8 cellular contexts compared by ENCODE assay signal in the genomic region with DNA sequence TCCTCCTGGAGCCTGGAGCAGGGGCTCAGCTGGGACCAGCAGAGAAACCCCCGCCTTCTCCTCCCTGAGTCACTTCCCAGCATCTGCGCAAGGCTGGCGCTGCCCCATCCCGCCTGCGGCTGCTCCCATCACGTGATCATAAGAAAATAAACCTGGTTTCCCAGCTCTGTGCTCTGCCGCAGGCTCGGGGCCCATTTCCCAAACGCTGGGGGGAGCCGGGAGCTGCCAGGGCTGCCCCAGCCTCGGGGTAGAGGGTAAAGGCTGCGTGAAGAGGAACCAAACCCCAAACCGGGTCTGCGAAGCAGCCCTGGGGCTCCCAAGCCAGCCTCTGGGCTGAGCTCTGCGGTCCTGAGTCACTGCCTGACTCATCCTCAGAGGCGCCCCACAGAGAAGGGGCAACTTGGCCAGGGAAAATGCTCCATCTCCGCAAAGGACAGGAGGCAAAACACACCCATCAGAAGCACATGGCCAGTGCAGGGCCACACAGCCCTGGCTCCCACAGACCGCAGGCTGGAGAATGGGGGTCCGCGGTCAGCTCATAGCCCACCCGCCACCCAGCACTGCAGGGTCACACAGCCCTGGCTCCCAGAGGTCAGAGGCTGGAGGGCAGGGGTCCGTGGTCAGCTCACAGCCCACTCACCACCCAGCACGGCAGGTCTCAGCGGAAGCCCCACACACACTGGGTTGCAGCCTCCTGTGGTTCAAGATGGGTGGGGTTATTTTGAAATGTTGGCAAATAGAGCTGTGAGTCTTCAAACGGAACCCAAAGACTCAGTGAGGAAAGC.
DNase-seq lines count a peak whose midpoint lies in the region; ATAC-seq, FAIRE-seq and TF ChIP-seq lines count a peak whose summit lies in the region.

No MANE protein-coding gene starts in this region.

- peak; percentile 32 for ATAC-seq in HG02870 (IDR thresholded peaks at IDR 0.05; ENCODE audit: unreplicated experiment)
- peak; percentile 86 for ATAC-seq in activated CD8-positive, alpha-beta T cell treated with anti-CD3 and anti-CD28 coated beads, Interleukin-2, amount 10 ng/mL, durations not matched to agents 7 days and 5 days
- peak; percentile 90 for ATAC-seq in lung (ENCODE audit: insufficient read depth, low FRiP score)

- peak; percentile 3 for DNase-seq in NCI-H524 treated with DMSO at 0.1 percent for 48 hours (lab: John Stamatoyannopoulos, UW)
- DNase-seq in activated CD8-positive, alpha-beta T cell treated with anti-CD3 and anti-CD28 coated beads, Interleukin-2, amount 10 ng/mL, durations not matched to agents 7 days and 5 days, result peak; percentile 73
- peak; percentile 85 for DNase-seq in ecto neural progenitor cell (ENCODE audit: low spot score)
- DNase-seq in lung (ENCODE audit: low spot score), result peak; percentile 83
- DNase-seq in stimulated activated CD4-positive, alpha-beta T cell treated with anti-CD3 and anti-CD28 coated beads, TNF-alpha, amount 100 ng/mL, for 1 hour (ENCODE audit: low read depth in 3 of 3, low spot score in 1 of 3), result peak; percentile 37 to 62 (median 57)
- no peak for DNase-seq in GM19238 (ENCODE audit: insufficient read length, low spot score)

- POLR2A ChIA-PET in activated CD8-positive, alpha-beta T cell treated with anti-CD3 and anti-CD28 coated beads, Interleukin-2, amount 10 ng/mL, durations not matched to agents 7 days and 5 days (lab: Charles Lee), result interaction anchor here (0.5 to 1.6 kb wide), 5 partner anchors 44 to 334 kb away, joined by 3 to 9 read pairs (median 4); no protein-coding TSS in a partner anchor

- H3K27me3 Mint-ChIP-seq in activated CD8-positive, alpha-beta T cell treated with anti-CD3 and anti-CD28 coated beads, Interleukin-2, amount 10 ng/mL, durations not matched to agents 7 days and 5 days (ENCODE audit: low read depth), result no peaks in the 10 kb centered on the region

- no peak for TF ChIP-seq CTCF in lung (IDR thresholded peaks at IDR 0.05; ENCODE audit: control extremely low read depth, extremely low read depth)

- no peaks in the 10 kb centered on the region for H3K9me3 Mint-ChIP-seq in activated CD8-positive, alpha-beta T cell treated with anti-CD3 and anti-CD28 coated beads, Interleukin-2, amount 10 ng/mL, durations not matched to agents 7 days and 5 days (ENCODE audit: insufficient read depth)

- CTCF ChIA-PET in activated CD8-positive, alpha-beta T cell treated with anti-CD3 and anti-CD28 coated beads, Interleukin-2, amount 10 ng/mL, durations not matched to agents 7 days and 5 days (lab: Charles Lee), result interaction anchor here (1.2 to 1.5 kb wide), 4 partner anchors 16 to 165 kb away, joined by 3 to 5 read pairs (median 3); no protein-coding TSS in a partner anchor

- no peaks in the 10 kb centered on the region for H3K27me3 ChIP-seq in lung (ENCODE audit: control insufficient read depth, insufficient read depth)

- H3K27ac Mint-ChIP-seq in activated CD8-positive, alpha-beta T cell treated with anti-CD3 and anti-CD28 coated beads, Interleukin-2, amount 10 ng/mL, durations not matched to agents 7 days and 5 days, result peak overlapping the region; percentile 92

- WGBS in lung, 2 donors, result 11 to 18% methylated on average over 25 of the region's 25 CpGs

- H3K36me3 Mint-ChIP-seq in activated CD8-positive, alpha-beta T cell treated with anti-CD3 and anti-CD28 coated beads, Interleukin-2, amount 10 ng/mL, durations not matched to agents 7 days and 5 days (ENCODE audit: low read depth), result peaks cover 12% of the 10 kb centered on the region

- H3K9me3 ChIP-seq in lung (ENCODE audit: control insufficient read depth in 2 of 2, insufficient read depth in 1 of 2, low read length in 1 of 2), result no peaks in the 10 kb centered on the region

- FAIRE-seq in G401.6 (lab: Jason Lieb, UNC), result peak; percentile 95

- peaks cover 53% of the 10 kb centered on the region for H3K4me1 Mint-ChIP-seq in activated CD8-positive, alpha-beta T cell treated with anti-CD3 and anti-CD28 coated beads, Interleukin-2, amount 10 ng/mL, durations not matched to agents 7 days and 5 days (ENCODE audit: low read depth)

- peaks cover 3 to 18% of the 10 kb centered on the region in 2 donors for H3K4me1 ChIP-seq in lung (ENCODE audit: control insufficient read depth in 2 of 2, insufficient read depth in 2 of 2, low read length in 2 of 2)

- no peak overlapping the region for H3K4me3 ChIP-seq in lung

- H3K36me3 ChIP-seq in lung (ENCODE audit: control insufficient read depth in 2 of 2, insufficient read depth in 2 of 2, low read length in 2 of 2), result no peaks in the 10 kb centered on the region

- H3K4me3 Mint-ChIP-seq in activated CD8-positive, alpha-beta T cell treated with anti-CD3 and anti-CD28 coated beads, Interleukin-2, amount 10 ng/mL, durations not matched to agents 7 days and 5 days, result peak overlapping the region; percentile 73

- peak overlapping the region; percentile 89 to 92 for H3K27ac ChIP-seq in lung (ENCODE audit: low read depth in 1 of 2, low read length in 1 of 2)

Comparison
In these comparisons a context has a peak if more than half of its experiments do, and no peak if none do; other contexts are left out.
1. ATAC-seq: peak in every context shown above with its lines; median percentile 90 in lung; 86 in activated CD8-positive, alpha-beta T cell treated with anti-CD3 and anti-CD28 coated beads, Interleukin-2, amount 10 ng/mL, durations not matched to agents 7 days and 5 days; 32 in HG02870.